In the genomic region with DNA sequence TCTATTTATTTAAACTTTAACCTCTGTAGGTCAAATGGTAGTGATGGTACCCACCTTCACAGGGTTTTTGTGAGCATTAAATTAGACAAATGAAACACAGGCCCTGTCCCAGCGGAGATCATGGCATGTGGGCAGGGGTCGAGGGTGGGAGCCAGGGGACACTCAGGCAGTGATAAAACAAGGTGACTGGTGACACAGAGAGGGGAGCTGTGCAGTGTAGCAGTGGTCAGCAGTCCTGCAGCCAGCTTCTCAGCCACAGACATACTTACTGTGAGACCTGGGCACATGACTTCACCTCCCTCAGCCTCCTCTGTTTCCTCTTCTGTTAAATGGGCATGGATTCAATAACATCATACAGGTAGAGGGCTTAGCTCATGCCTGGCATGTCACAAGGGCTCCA, we compare ENCODE assay signal across 21 cellular contexts. TPM values are rescaled to one million over a fixed set of nuclear protein-coding genes. Genes with fewer than 3 reads are reported as not detected.
A peak's percentile ranks its signal among the peaks of the same experiment; 100 is the strongest.
DNase-seq lines count a peak whose midpoint lies in the region; ATAC-seq, FAIRE-seq and TF ChIP-seq lines count a peak whose summit lies in the region.
"Had no signal": no experiment of that assay in that cellular context is flagged by ENCODE, and none has a peak within 500 bp of the region (broad histone marks: within the 10 kb centered on the region; RNA-seq: fewer than 3 reads in every experiment).

No MANE protein-coding gene starts in this region.

- peaks cover 5% of the 10 kb centered on the region for H3K27me3 Mint-ChIP-seq in neural progenitor cell (ENCODE audit: insufficient read depth, low read depth)
- H3K27me3 Mint-ChIP-seq: activated naive CD8-positive, alpha-beta T cell treated with anti-CD3 and anti-CD28 coated beads for 36 hours; naive thymus-derived CD8-positive, alpha-beta T cell; stimulated activated naive CD8-positive, alpha-beta T cell treated with anti-CD3 and anti-CD28 coated beads, Interleukin-15, amount 100 ng/mL, for 72 hours had no signal

- H3K4me1 ChIP-seq in HepG2 (ENCODE audit: insufficient read depth, low read length), result peaks cover 26% of the 10 kb centered on the region
- H3K4me1 ChIP-seq in right lobe of liver, result peaks cover 0 to 3% (median 0%) of the 10 kb centered on the region in 4 donors
- H3K4me1 ChIP-seq in neural progenitor cell, result no peaks in the 10 kb centered on the region

- no peak for FAIRE-seq in HepG2 (lab: Jason Lieb, UNC)
- FAIRE-seq: TTC549 had no signal

- no peak for TF ChIP-seq RAD21 in HepG2 (CRISPR knock-in tag; IDR thresholded peaks at IDR 0.05)

- H3K9me3 ChIP-seq in HepG2 (ENCODE audit: low read length) (no peaks in the 10 kb centered on the region), right lobe of liver (no peaks in the 10 kb centered on the region), neural progenitor cell (ENCODE audit: low read depth) (no peaks in the 10 kb centered on the region)
- H3K9me3 ChIP-seq: BE2C, heart left ventricle, tibial artery had no signal

- BruUV-seq in HepG2 (replicated peaks; lab: Mats Ljungman, UMichigan), result no TSS peak

- no peaks in the 10 kb centered on the region for H4K20me1 ChIP-seq in HepG2 (ENCODE audit: insufficient read depth, low read length)
- no peaks in the 10 kb centered on the region for H4K20me1 ChIP-seq in neural progenitor cell (ENCODE audit: low read depth)

- no peak overlapping the region for H3K4me3 Mint-ChIP-seq in neural progenitor cell
- H3K4me3 Mint-ChIP-seq: activated naive CD8-positive, alpha-beta T cell treated with anti-CD3 and anti-CD28 coated beads for 36 hours; activated T-cell treated with anti-CD3 and anti-CD28 coated beads, Interleukin-2, amount 50 U/mL, for 4 hours; naive thymus-derived CD8-positive, alpha-beta T cell; stimulated activated naive CD8-positive, alpha-beta T cell treated with anti-CD3 and anti-CD28 coated beads, Interleukin-15, amount 100 ng/mL, for 72 hours; T-helper 1 cell treated with Interleukin-12 subunit alpha and Interleukin-12 subunit beta and Interleukin-4 antibody, amounts not matched to agents 30 μg/mL and 1 μg/mL, for 36 hours had no signal

- TF ChIP-seq EP300 in HepG2 (IDR thresholded peaks at IDR 0.05; ENCODE audit: low read depth in 2 of 2, low read length in 2 of 2), result no peak
- TF ChIP-seq EP300 in HepG2 (CRISPR knock-in tag; IDR thresholded peaks at IDR 0.05; ENCODE audit: borderline replicate concordance), result no peak

- peak overlapping the region; percentile 20 for H3K27ac Mint-ChIP-seq in neural progenitor cell
- H3K27ac Mint-ChIP-seq: activated naive CD8-positive, alpha-beta T cell treated with anti-CD3 and anti-CD28 coated beads for 36 hours; stimulated activated naive CD8-positive, alpha-beta T cell treated with anti-CD3 and anti-CD28 coated beads, Interleukin-15, amount 100 ng/mL, for 72 hours; T-helper 1 cell treated with Interleukin-12 subunit alpha and Interleukin-12 subunit beta and Interleukin-4 antibody, amounts not matched to agents 30 μg/mL and 1 μg/mL, for 36 hours had no signal

- H2AFZ ChIP-seq in HepG2 (ENCODE audit: low read length), result no peak overlapping the region
- peak overlapping the region; percentile 98 for H2AFZ ChIP-seq in neural progenitor cell (replicated peaks)

- H3K9ac ChIP-seq in HepG2 (ENCODE audit: insufficient read depth, low read depth, low read length) (no peak overlapping the region), neural progenitor cell (no peak overlapping the region)

- DNase-seq in HepG2 (ENCODE audit: low spot score) (no peak), right lobe of liver (no peak), dorsolateral prefrontal cortex (no peak), neural progenitor cell (ENCODE audit: low spot score) (no peak), NCI-H1694 (lab: John Stamatoyannopoulos, UW) (no peak), SW480 (ENCODE audit: low spot score) (no peak), Ammon's horn (ENCODE audit: low spot score) (no peak)
- DNase-seq: activated gamma-delta T cell had no signal

- no peak for TF ChIP-seq CTCF in HepG2 (CRISPR knock-in tag; IDR thresholded peaks at IDR 0.05)
- no peak for TF ChIP-seq CTCF in right lobe of liver (IDR thresholded peaks at IDR 0.05)
- TF ChIP-seq CTCF in dorsolateral prefrontal cortex (IDR thresholded peaks at IDR 0.05 in 54 of 56, conservative IDR thresholded peaks at IDR 0.05 in 2 of 56; ENCODE audit: low read depth in 1 of 56, partially characterized antibody in 56 of 56), result no peak
- no peak for TF ChIP-seq CTCF in neural progenitor cell (IDR thresholded peaks at IDR 0.05)

- H3K4me3 ChIP-seq in HepG2 (replicated peaks in 1 of 3; ENCODE audit: insufficient read depth in 1 of 3, low read depth in 2 of 3, low read length in 3 of 3) (no peak overlapping the region), right lobe of liver (no peak overlapping the region), dorsolateral prefrontal cortex (no peak overlapping the region), neural progenitor cell (no peak overlapping the region)
- H3K4me3 ChIP-seq: cardiac muscle cell, coronary artery, heart left ventricle, tibial artery had no signal

- H3K27ac ChIP-seq in HepG2 (ENCODE audit: extremely low read length, insufficient read depth, low read length) (no peak overlapping the region), right lobe of liver (no peak overlapping the region), dorsolateral prefrontal cortex (peak overlapping the region in 31 of 59 donors; percentile 7 to 80 (median 55)), neural progenitor cell (no peak overlapping the region), temporal lobe (ENCODE audit: low read depth, low read length) (peak overlapping the region; percentile 4)
- H3K27ac ChIP-seq: cardiac muscle cell, coronary artery, foreskin keratinocyte, tibial artery had no signal

- CTCF ChIA-PET in HepG2 (lab: Yijun Ruan, JAX; ENCODE audit: low intra/inter-chr PET ratio, low total read pairs), result interaction anchor here (1.7 to 6.4 kb wide), 2 partner anchors 143 to 147 kb away, joined by 18 to 61 read pairs; no protein-coding TSS in a partner anchor

- intact Hi-C loops in HepG2 (cut with micrococcal nuclease; ENCODE audit: unreplicated experiment) (loop anchor here (2.0 to 5.0 kb wide), 2 partner anchors 54 to 143 kb away; no protein-coding TSS in a partner anchor), right lobe of liver (cut with DNase I) (no loop called here), dorsolateral prefrontal cortex (cut with DNase I) (loop anchor here (2.0 kb wide), 3 partner anchors 27 to 143 kb away; a partner anchor contains a TSS)

- peak overlapping the region; percentile 62 for H3K4me2 ChIP-seq in HepG2 (ENCODE audit: low read depth, low read length)
- no peak overlapping the region for H3K4me2 ChIP-seq in neural progenitor cell

- no peaks in the 10 kb centered on the region for H3F3A ChIP-seq in neural progenitor cell (ENCODE audit: low read depth)

- no peak for TF ChIP-seq POLR2A in HepG2 (IDR thresholded peaks at IDR 0.05; ENCODE audit: insufficient read depth in 1 of 2, low read depth in 2 of 2, low read length in 2 of 2)
- TF ChIP-seq POLR2A in right lobe of liver (IDR thresholded peaks at IDR 0.05), result no peak

- ATAC-seq in HepG2, result peak; percentile 64
- ATAC-seq in right lobe of liver, result no peak

- in situ Hi-C loops in HepG2 (cut with HindIII; ENCODE audit: extremely low pct_ligation_motif_present, low pct_unique_long_range_greater_than_20kb), result no loop called here

- 32% methylated on average over 2 of the region's 2 CpGs for WGBS in HepG2 (ENCODE audit: low lambda C conversion rate)
- WGBS in right lobe of liver (ENCODE audit: insufficient coverage, low coverage, low lambda C conversion rate, missing lambda C conversion rate), result no CpG with 5 or more reads among the region's 2 CpGs

- H3K9me3 Mint-ChIP-seq in neural progenitor cell, result peaks cover 3% of the 10 kb centered on the region
- H3K9me3 Mint-ChIP-seq: activated naive CD8-positive, alpha-beta T cell treated with anti-CD3 and anti-CD28 coated beads for 36 hours; activated T-cell treated with anti-CD3 and anti-CD28 coated beads, Interleukin-2, amount 50 U/mL, for 4 hours; naive thymus-derived CD8-positive, alpha-beta T cell; stimulated activated naive CD8-positive, alpha-beta T cell treated with anti-CD3 and anti-CD28 coated beads, Interleukin-15, amount 100 ng/mL, for 72 hours; T-helper 1 cell treated with Interleukin-12 subunit alpha and Interleukin-12 subunit beta and Interleukin-4 antibody, amounts not matched to agents 30 μg/mL and 1 μg/mL, for 36 hours had no signal

- H3K36me3 ChIP-seq in HepG2 (replicated peaks in 1 of 2; ENCODE audit: control insufficient read depth in 1 of 2, insufficient read depth in 2 of 2, low read length in 2 of 2) (no peaks in the 10 kb centered on the region), right lobe of liver (no peaks in the 10 kb centered on the region), neural progenitor cell (no peaks in the 10 kb centered on the region)
- H3K36me3 ChIP-seq: BE2C, cardiac muscle cell, heart left ventricle, tibial artery had no signal

- H3K79me2 ChIP-seq in HepG2 (ENCODE audit: insufficient read depth, low read length) (no peaks in the 10 kb centered on the region), neural progenitor cell (ENCODE audit: low read depth) (no peaks in the 10 kb centered on the region)

- no peaks in the 10 kb centered on the region for H3K36me3 Mint-ChIP-seq in neural progenitor cell
- H3K36me3 Mint-ChIP-seq: activated naive CD8-positive, alpha-beta T cell treated with anti-CD3 and anti-CD28 coated beads for 36 hours; naive thymus-derived CD8-positive, alpha-beta T cell had no signal

- POLR2A ChIA-PET in HepG2 (lab: Yijun Ruan, JAX), result interaction anchor here (1.5 to 1.9 kb wide), 3 partner anchors 37 to 147 kb away, joined by 7 to 12 read pairs (median 8); no protein-coding TSS in a partner anchor

- H3K27me3 ChIP-seq in HepG2 (ENCODE audit: control insufficient read depth in 1 of 2, insufficient read depth in 2 of 2, low read length in 2 of 2) (no peaks in the 10 kb centered on the region), right lobe of liver (no peaks in the 10 kb centered on the region), dorsolateral prefrontal cortex (no peaks in the 10 kb centered on the region), neural progenitor cell (no peaks in the 10 kb centered on the region)
- H3K27me3 ChIP-seq: BE2C, cardiac muscle cell, foreskin keratinocyte, heart left ventricle, tibial artery had no signal

- H3K4me1 Mint-ChIP-seq in neural progenitor cell, result peaks cover 6% of the 10 kb centered on the region
- H3K4me1 Mint-ChIP-seq: activated naive CD8-positive, alpha-beta T cell treated with anti-CD3 and anti-CD28 coated beads for 36 hours; stimulated activated naive CD8-positive, alpha-beta T cell treated with anti-CD3 and anti-CD28 coated beads, Interleukin-15, amount 100 ng/mL, for 72 hours had no signal

RNA-seq across cellular contexts. Expression of a gene that starts 44.9 kb away (rescaled TPM):
- total RNA-seq in HepG2 (2016; rRNA removed; fragmentation: Illumina TruSeq; extraction: Trizol) (31.6 and 33.7 TPM in 2 replicates), right lobe of liver (10 to 100 TPM; 41.1 to 52.0 (median 44.9) TPM), dorsolateral prefrontal cortex (100 to 1,000 TPM in 113 of 120 experiments, 10 to 100 TPM in 7; 76.0 to 224 (median 129) TPM), neural progenitor cell (ENCODE audit: low replicate concordance) (125 and 164 TPM in 2 replicates), temporal lobe (38.8 TPM)
- total RNA-seq in HepG2 (2016; cell fraction: cytosol; rRNA removed; fragmentation: Illumina TruSeq; extraction: Trizol; ENCODE audit: low read depth), result 13.1 and 14.5 TPM in 2 replicates
- 27.6 and 35.1 TPM in 2 replicates for total RNA-seq in HepG2 (2016; cell fraction: insoluble cytoplasmic fraction; rRNA removed; fragmentation: Illumina TruSeq; extraction: Trizol)
- total RNA-seq in HepG2 (2016; cell fraction: membrane; rRNA removed; fragmentation: Illumina TruSeq; extraction: Trizol), result 19.4 and 21.8 TPM in 2 replicates
- total RNA-seq in HepG2 (2016; cell fraction: nucleus; rRNA removed; fragmentation: Illumina TruSeq; extraction: Trizol), result 80.4 and 81.8 TPM in 2 replicates
- 44.5 and 46.8 TPM in 2 replicates for polyA plus RNA-seq in HepG2 (2011; rRNA removed)
- polyA plus RNA-seq in HepG2 (2011; cell fraction: cytosol; rRNA removed), result 12.5 and 17.1 TPM in 2 replicates
- 113 and 116 TPM in 2 replicates for polyA plus RNA-seq in HepG2 (2011; cell fraction: nucleus; rRNA removed)
- polyA plus RNA-seq in HepG2 (2012), result 96.3 and 117 TPM in 2 replicates
- 5.2 and 5.8 TPM in 2 replicates for polyA plus RNA-seq in HepG2 (2016; cell fraction: cytosol; fragmentation: Illumina TruSeq; extraction: Trizol; ENCODE audit: low read depth)
- 52.3 and 57.6 TPM in 2 replicates for polyA plus RNA-seq in HepG2 (2016; cell fraction: insoluble cytoplasmic fraction; fragmentation: Illumina TruSeq; extraction: Trizol; ENCODE audit: low read depth)
- polyA plus RNA-seq in HepG2 (2016; cell fraction: membrane; fragmentation: Illumina TruSeq; extraction: Trizol; ENCODE audit: low read depth), result 13.5 and 15.6 TPM in 2 replicates
- 147 and 162 TPM in 2 replicates for polyA plus RNA-seq in HepG2 (2016; cell fraction: nucleus; fragmentation: Illumina TruSeq; extraction: Trizol; ENCODE audit: insufficient read depth, low read depth)
- polyA minus RNA-seq in HepG2 (2011; rRNA and poly(A)+ RNA removed; ENCODE audit: low replicate concordance), result 27.3 and 67.7 TPM in 2 replicates
- polyA minus RNA-seq in HepG2 (2011; cell fraction: cytosol; rRNA and poly(A)+ RNA removed), result 15.2 and 21.5 TPM in 2 replicates
- 224 and 225 TPM in 2 replicates for polyA minus RNA-seq in HepG2 (2011; cell fraction: nucleus; rRNA and poly(A)+ RNA removed)

RNA-seq across cellular contexts. Expression of a gene that starts 57.2 kb away (rescaled TPM):
- 77.4 and 120 TPM in 2 replicates for total RNA-seq in HepG2 (2016; rRNA removed; fragmentation: Illumina TruSeq; extraction: Trizol)
- 5.2 and 5.7 TPM in 2 replicates for total RNA-seq in HepG2 (2016; cell fraction: cytosol; rRNA removed; fragmentation: Illumina TruSeq; extraction: Trizol; ENCODE audit: low read depth)
- total RNA-seq in HepG2 (2016; cell fraction: insoluble cytoplasmic fraction; rRNA removed; fragmentation: Illumina TruSeq; extraction: Trizol), result 79.6 and 107 TPM in 2 replicates
- total RNA-seq in HepG2 (2016; cell fraction: membrane; rRNA removed; fragmentation: Illumina TruSeq; extraction: Trizol), result 27.3 and 32.5 TPM in 2 replicates
- total RNA-seq in HepG2 (2016; cell fraction: nucleus; rRNA removed; fragmentation: Illumina TruSeq; extraction: Trizol), result 53.7 and 61.5 TPM in 2 replicates
- 19.9 and 23.3 TPM in 2 replicates for polyA plus RNA-seq in HepG2 (2011; rRNA removed)
- polyA plus RNA-seq in HepG2 (2011; cell fraction: cytosol; rRNA removed), result 15.6 and 24.0 TPM in 2 replicates
- polyA plus RNA-seq in HepG2 (2011; cell fraction: nucleus; rRNA removed), result 8.0 and 12.1 TPM in 2 replicates
- 51.1 and 58.9 TPM in 2 replicates for polyA plus RNA-seq in HepG2 (2012)
- 5.0 and 5.8 TPM in 2 replicates for polyA plus RNA-seq in HepG2 (2016; cell fraction: cytosol; fragmentation: Illumina TruSeq; extraction: Trizol; ENCODE audit: low read depth)
- 122 and 132 TPM in 2 replicates for polyA plus RNA-seq in HepG2 (2016; cell fraction: insoluble cytoplasmic fraction; fragmentation: Illumina TruSeq; extraction: Trizol; ENCODE audit: low read depth)
- 19.2 and 20.4 TPM in 2 replicates for polyA plus RNA-seq in HepG2 (2016; cell fraction: membrane; fragmentation: Illumina TruSeq; extraction: Trizol; ENCODE audit: low read depth)
- 62.7 and 67.7 TPM in 2 replicates for polyA plus RNA-seq in HepG2 (2016; cell fraction: nucleus; fragmentation: Illumina TruSeq; extraction: Trizol; ENCODE audit: insufficient read depth, low read depth)
- 11.1 and 23.5 TPM in 2 replicates for polyA minus RNA-seq in HepG2 (2011; rRNA and poly(A)+ RNA removed; ENCODE audit: low replicate concordance)
- polyA minus RNA-seq in HepG2 (2011; cell fraction: cytosol; rRNA and poly(A)+ RNA removed), result 41.9 and 45.3 TPM in 2 replicates
- 31.5 and 33.2 TPM in 2 replicates for polyA minus RNA-seq in HepG2 (2011; cell fraction: nucleus; rRNA and poly(A)+ RNA removed)
- 10 to 100 TPM; 35.0 to 63.6 (median 44.3) TPM for total RNA-seq in right lobe of liver
- total RNA-seq in dorsolateral prefrontal cortex, result 100 to 1,000 TPM in 39 of 120 experiments, 10 to 100 TPM in 81; 39.8 to 251 (median 85.5) TPM
- 185 and 263 TPM in 2 replicates for total RNA-seq in neural progenitor cell (ENCODE audit: low replicate concordance)
- 85.6 TPM for total RNA-seq in temporal lobe

Comparison
In these comparisons a context has a peak if more than half of its experiments do, and no peak if none do; other contexts are left out.
1. intact Hi-C loops: an anchor here in HepG2 (2.0 to 5.0 kb wide) and dorsolateral prefrontal cortex (2.0 kb wide); none called in right lobe of liver.
2. H3K27ac ChIP-seq: peak in dorsolateral prefrontal cortex (31 of 59) and temporal lobe (single experiment); none in HepG2 (single experiment), right lobe of liver (0 of 3) and neural progenitor cell (single experiment).